8 cellular contexts compared by ENCODE assay signal in genomic region chr16:56603589-56603988, GRCh38. TPM values are rescaled to one million over a fixed set of nuclear protein-coding genes. Genes with fewer than 3 reads are reported as not detected.
DNase-seq lines count a peak whose midpoint lies in the region; ATAC-seq and TF ChIP-seq lines count a peak whose summit lies in the region.

No MANE protein-coding gene starts in this region.

- ATAC-seq in gastroesophageal sphincter (no peak), GM19463 (IDR thresholded peaks at IDR 0.05; ENCODE audit: unreplicated experiment) (no peak), esophagus mucosa (no peak)

- H3K9me3 ChIP-seq in gastroesophageal sphincter: no peaks in the 10 kb centered on the region
- no peaks in the 10 kb centered on the region for H3K9me3 ChIP-seq in skeletal muscle tissue (ENCODE audit: control insufficient read depth in 3 of 3, low read length in 3 of 3)

- no peak for TF ChIP-seq POLR2A in gastroesophageal sphincter (IDR thresholded peaks at IDR 0.05)

- no peak for TF ChIP-seq EP300 in gastroesophageal sphincter (IDR thresholded peaks at IDR 0.05)

- H3K9ac ChIP-seq in skeletal muscle tissue (ENCODE audit: low read depth in 1 of 3, low read length in 3 of 3): peak overlapping the region; percentile 23 to 67 (median 43)

- H3K27me3 ChIP-seq in gastroesophageal sphincter (peaks cover 3% of the 10 kb centered on the region), skeletal muscle tissue (ENCODE audit: control insufficient read depth in 3 of 3, insufficient read depth in 3 of 3, low read length in 3 of 3) (no peaks in the 10 kb centered on the region)

- no peak overlapping the region for H3K27ac ChIP-seq in gastroesophageal sphincter
- peak overlapping the region; percentile 39 for H3K27ac ChIP-seq in skeletal muscle tissue (ENCODE audit: low read depth, low read length)

- TF ChIP-seq CTCF in GM12873 (IDR thresholded peaks at IDR 0.05; ENCODE audit: insufficient read depth, low read depth, low read length, missing control alignments) (peak; percentile 37), gastroesophageal sphincter (IDR thresholded peaks at IDR 0.05) (peak; percentile 10 to 50 (median 38))

- H3K4me1 ChIP-seq in gastroesophageal sphincter (peaks cover 0 to 30% (median 14%) of the 10 kb centered on the region in 3 donors), skeletal muscle tissue (ENCODE audit: control insufficient read depth in 3 of 3, insufficient read depth in 3 of 3, low read length in 3 of 3) (peaks cover 33 to 50% (median 46%) of the 10 kb centered on the region in 3 donors)

- peak; percentile 86 for DNase-seq in Ammon's horn (ENCODE audit: low spot score)
- DNase-seq in RKO (ENCODE audit: low spot score): peak; percentile 66
- no peak for DNase-seq in foreskin melanocyte

- 52 to 65% methylated on average over 3 to 4 of the region's 4 CpGs for WGBS in gastroesophageal sphincter (ENCODE audit: low coverage in 1 of 2), 2 donors

- no peak overlapping the region for H3K4me3 ChIP-seq in gastroesophageal sphincter
- no peak overlapping the region for H3K4me3 ChIP-seq in skeletal muscle tissue (ENCODE audit: low read length in 3 of 3)

- H3K36me3 ChIP-seq in gastroesophageal sphincter (no peaks in the 10 kb centered on the region), skeletal muscle tissue (ENCODE audit: control insufficient read depth in 3 of 3, insufficient read depth in 3 of 3, low read length in 3 of 3) (no peaks in the 10 kb centered on the region)

RNA-seq across cellular contexts. Expression of gene MT2A, which starts 4.8 kb away (rescaled TPM):
- total RNA-seq in gastroesophageal sphincter (100 to 1,000 TPM in 2 of 4 donors, 10 to 100 TPM in 2; 27.2 to 216 (median 119) TPM), skeletal muscle tissue (2.1 TPM), esophagus mucosa (220 TPM)

RNA-seq across cellular contexts. Expression of gene MT3, which starts 14.3 kb away (rescaled TPM):
- 1 to 10 TPM in 2 of 4 donors, not detected in 2; 2.0 to 3.6 TPM for total RNA-seq in gastroesophageal sphincter
- 1.0 TPM for total RNA-seq in skeletal muscle tissue
- not detected for total RNA-seq in esophagus mucosa

RNA-seq across cellular contexts. Expression of gene MT1E, which starts 22.0 kb away (rescaled TPM):
- total RNA-seq in gastroesophageal sphincter (100 to 1,000 TPM; 101 to 194 (median 144) TPM), skeletal muscle tissue (18.8 TPM), esophagus mucosa (98.8 TPM)

RNA-seq across cellular contexts. Expression of gene MT1M, which starts 28.9 kb away (rescaled TPM):
- total RNA-seq in gastroesophageal sphincter (10 to 100 TPM in 2 of 4 donors, 1 to 10 TPM in 2; 2.6 to 36.9 (median 6.9) TPM), skeletal muscle tissue (2.1 TPM), esophagus mucosa (2.0 TPM)

RNA-seq across cellular contexts. Expression of gene MT1A, which starts 34.9 kb away (rescaled TPM):
- total RNA-seq in gastroesophageal sphincter: 100 to 1,000 TPM in 1 of 4 donors, 10 to 100 TPM in 1, 1 to 10 TPM in 1, not detected in 1; 9.9 to 171 (median 25.5) TPM
- not detected for total RNA-seq in skeletal muscle tissue
- total RNA-seq in esophagus mucosa: 2.9 TPM
